Comparison of ENCODE assay signal across 1 cellular context in the genomic region with DNA sequence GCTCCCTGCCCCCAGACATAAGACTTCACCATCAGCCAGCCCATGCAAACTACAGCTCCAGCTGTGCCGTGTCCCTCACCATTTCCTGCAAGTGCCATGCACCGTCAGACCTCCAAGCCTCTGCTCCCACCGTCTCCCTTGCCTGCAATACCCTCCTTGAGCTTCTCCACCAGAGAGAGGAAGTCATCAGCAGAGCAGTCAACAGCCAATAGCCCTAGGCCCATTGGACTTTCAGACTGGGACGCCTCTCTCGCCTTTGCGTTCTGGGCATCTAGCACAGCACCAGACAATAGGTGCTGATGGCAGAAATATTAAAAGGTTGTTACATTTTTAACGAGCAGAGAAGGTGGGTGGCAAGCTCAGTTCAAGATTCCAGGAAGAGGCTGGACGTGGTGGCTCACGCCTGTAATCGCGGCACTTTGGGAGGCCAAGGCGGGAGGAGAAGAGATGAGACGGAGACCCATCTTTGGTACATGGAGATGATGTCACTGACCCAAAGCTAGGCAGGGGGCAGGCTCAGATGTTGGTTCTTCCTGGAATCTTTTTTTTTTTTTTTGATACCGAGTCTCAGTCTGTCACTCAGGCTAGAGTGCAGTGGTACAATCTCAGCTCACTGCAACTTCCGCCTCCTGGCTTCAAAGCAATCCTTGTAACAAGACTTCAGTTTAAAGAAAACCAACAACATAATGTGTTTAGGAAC.
TF ChIP-seq lines count a peak whose summit lies in the region.

No MANE protein-coding gene starts in this region.

TF ChIP-seq in H1, 55 proteins besides CTCF, POLR2A, EP300 and RAD21:
- TF ChIP-seq SUZ12 (IDR thresholded peaks at IDR 0.05; ENCODE audit: low read length) (no peak), PHF8 (conservative IDR thresholded peaks at IDR 0.05; ENCODE audit: low read depth, low read length) (no peak)
